Comparison of ENCODE assay signal across 10 cellular contexts in genomic region chr5:143065185-143065584, GRCh38.
DNase-seq lines count a peak whose midpoint lies in the region; ATAC-seq and TF ChIP-seq lines count a peak whose summit lies in the region.
"Had no signal": no experiment of that assay in that cellular context is flagged by ENCODE, and none has a peak within 500 bp of the region (broad histone marks: within the 10 kb centered on the region; RNA-seq: fewer than 3 reads in every experiment).

No MANE protein-coding gene starts in this region.

- H3K4me1 Mint-ChIP-seq in HFFc6 (ENCODE audit: low read depth) (peaks cover 81% of the 10 kb centered on the region), nephron (peaks cover 86% of the 10 kb centered on the region)
- H3K4me1 Mint-ChIP-seq in dendritic cell treated with granulocyte-macrophage colony-stimulating factor and Interleukin-4, amounts not matched to agents 40 ng/mL and 50 ng/mL, for 4 days (ENCODE audit: low read depth) = peaks cover 80% of the 10 kb centered on the region

- CTCF ChIA-PET in A673 (lab: Charles Lee) = no interaction called here

- no peaks in the 10 kb centered on the region for H3K79me2 ChIP-seq in trophoblast cell (ENCODE audit: control insufficient read depth, insufficient read depth, low read length, poor library complexity)

- no peak overlapping the region for H2BK12ac ChIP-seq in trophoblast cell (ENCODE audit: low read length)

- H3K79me1 ChIP-seq in trophoblast cell (ENCODE audit: low read length) = no peaks in the 10 kb centered on the region

- no TSS peak for BruUV-seq in A673 (replicated peaks; lab: Mats Ljungman, UMichigan)

- H3K27ac ChIP-seq in A673 (ENCODE audit: low read depth, low read length, poor library complexity, severe bottlenecking) (peak overlapping the region; percentile 77), trophoblast cell (ENCODE audit: low read depth, low read length) (no peak overlapping the region)

- H3K4ac ChIP-seq in trophoblast cell (ENCODE audit: low read depth, low read length) = no peak overlapping the region

- POLR2A ChIA-PET in A673 (lab: Charles Lee; ENCODE audit: low non-redundant PET) = no interaction called here

- H3K4me3 Mint-ChIP-seq in HFFc6 (no peak overlapping the region; the same call in 1 of the 2 replicates), nephron (peak overlapping the region in 1 of 3 experiments; percentile 18)
- H3K4me3 Mint-ChIP-seq in dendritic cell treated with granulocyte-macrophage colony-stimulating factor and Interleukin-4, amounts not matched to agents 40 ng/mL and 50 ng/mL, for 4 days = peak overlapping the region; percentile 30
- H3K4me3 Mint-ChIP-seq: naive thymus-derived CD8-positive, alpha-beta T cell had no signal

- intact Hi-C loops in A673 (cut with micrococcal nuclease; ENCODE audit: unreplicated experiment) = no loop called here
- intact Hi-C loops in dendritic cell treated with granulocyte-macrophage colony-stimulating factor and Interleukin-4, amounts not matched to agents 40 ng/mL and 50 ng/mL, for 4 days (cut with micrococcal nuclease) = loop anchor here (2.0 to 5.0 kb wide), 2 partner anchors 52 to 62 kb away; no protein-coding TSS in a partner anchor

- H4K91ac ChIP-seq in trophoblast cell (ENCODE audit: low read depth, low read length) = no peak overlapping the region

- no peak overlapping the region for H3K18ac ChIP-seq in trophoblast cell (ENCODE audit: low read length)

- H3K27ac Mint-ChIP-seq in HFFc6 = peak overlapping the region; percentile 33
- H3K27ac Mint-ChIP-seq in dendritic cell treated with granulocyte-macrophage colony-stimulating factor and Interleukin-4, amounts not matched to agents 40 ng/mL and 50 ng/mL, for 4 days = peak overlapping the region; percentile 92
- peak overlapping the region; percentile 60 to 89 (median 62) for H3K27ac Mint-ChIP-seq in nephron
- H3K27ac Mint-ChIP-seq: naive thymus-derived CD8-positive, alpha-beta T cell had no signal

- no peak overlapping the region for H3K4me3 ChIP-seq in A673 (ENCODE audit: low read depth, low read length, poor library complexity, severe bottlenecking)
- H3K4me3 ChIP-seq in trophoblast cell (ENCODE audit: low read depth, low read length) = no peak overlapping the region

- H3K27me3 ChIP-seq in A673 (replicated peaks; ENCODE audit: insufficient read depth, low read depth, low read length, poor library complexity) (no peaks in the 10 kb centered on the region), trophoblast cell (ENCODE audit: insufficient read depth, low read length) (no peaks in the 10 kb centered on the region)

- no peak overlapping the region for H3K14ac ChIP-seq in trophoblast cell (ENCODE audit: low read length)

- H2AK5ac ChIP-seq in trophoblast cell (ENCODE audit: low read length) = no peak overlapping the region

- no peak overlapping the region for H2BK5ac ChIP-seq in trophoblast cell (ENCODE audit: low read depth, low read length, poor library complexity)

- H3K4me1 ChIP-seq in A673 (ENCODE audit: insufficient read depth, low read length, poor library complexity, severe bottlenecking) (peaks cover 61% of the 10 kb centered on the region), trophoblast cell (ENCODE audit: control insufficient read depth in 1 of 2, insufficient read depth in 2 of 2, low read length in 2 of 2) (no peaks in the 10 kb centered on the region)

- DNase-seq in A673 (ENCODE audit: low spot score) (peak; percentile 56), HFFc6 (no peak), NCI-H1694 (lab: John Stamatoyannopoulos, UW) (no peak), trophoblast cell (no peak)
- DNase-seq in activated CD8-positive, alpha-beta memory T cell treated with anti-CD3 and anti-CD28 coated beads for 24 hours = no peak
- DNase-seq: activated effector memory CD4-positive, alpha-beta T cell treated with anti-CD3 and anti-CD28 coated beads, Interleukin-2, amount 50 U/mL, for 16 hours; naive thymus-derived CD8-positive, alpha-beta T cell had no signal

- no peak overlapping the region for H4K8ac ChIP-seq in trophoblast cell (ENCODE audit: low read depth, low read length)

- TF ChIP-seq CTCF in A673 (conservative IDR thresholded peaks at IDR 0.05; ENCODE audit: low read depth, low read length) (no peak), HFFc6 (IDR thresholded peaks at IDR 0.05) (no peak), nephron (IDR thresholded peaks at IDR 0.05; ENCODE audit: unreplicated experiment in 3 of 3) (no peak)

- H3K27me3 Mint-ChIP-seq in HFFc6 (ENCODE audit: insufficient read depth) = no peaks in the 10 kb centered on the region
- no peaks in the 10 kb centered on the region for H3K27me3 Mint-ChIP-seq in dendritic cell treated with granulocyte-macrophage colony-stimulating factor and Interleukin-4, amounts not matched to agents 40 ng/mL and 50 ng/mL, for 4 days
- no peaks in the 10 kb centered on the region for H3K27me3 Mint-ChIP-seq in nephron (ENCODE audit: low read depth)
- H3K27me3 Mint-ChIP-seq: naive thymus-derived CD8-positive, alpha-beta T cell had no signal

- WGBS in trophoblast cell (ENCODE audit: extremely low coverage, insufficient coverage, insufficient read length) = no CpG with 5 or more reads among the region's 5 CpGs

- no peak overlapping the region for H3K9ac ChIP-seq in trophoblast cell (ENCODE audit: low read length)

- no peak overlapping the region for H4K12ac ChIP-seq in trophoblast cell (ENCODE audit: low read depth, low read length)

- H2BK120ac ChIP-seq in trophoblast cell (ENCODE audit: insufficient read depth, low read length, poor library complexity) = no peak overlapping the region

- no peak for ATAC-seq in GM18498 (IDR thresholded peaks at IDR 0.05; ENCODE audit: unreplicated experiment)
- ATAC-seq: naive thymus-derived CD8-positive, alpha-beta T cell had no signal

- H3K36me3 ChIP-seq in A673 (ENCODE audit: insufficient read depth, low read length, poor library complexity, severe bottlenecking) (no peaks in the 10 kb centered on the region), trophoblast cell (ENCODE audit: control insufficient read depth in 1 of 2, insufficient read depth in 2 of 2, low read length in 2 of 2) (no peaks in the 10 kb centered on the region)

- H2AFZ ChIP-seq in trophoblast cell (ENCODE audit: insufficient read depth, low read length, poor library complexity) = no peak overlapping the region

- H3K4me2 ChIP-seq in trophoblast cell (ENCODE audit: low read length) = no peak overlapping the region

- H3K9me3 ChIP-seq in A673 (ENCODE audit: low read depth, low read length, poor library complexity, severe bottlenecking) (no peaks in the 10 kb centered on the region), trophoblast cell (ENCODE audit: insufficient read depth, low read depth, low read length) (no peaks in the 10 kb centered on the region)

- H3K23ac ChIP-seq in trophoblast cell (ENCODE audit: low read length) = no peak overlapping the region

- no peaks in the 10 kb centered on the region for H3K9me3 Mint-ChIP-seq in HFFc6
- H3K9me3 Mint-ChIP-seq in dendritic cell treated with granulocyte-macrophage colony-stimulating factor and Interleukin-4, amounts not matched to agents 40 ng/mL and 50 ng/mL, for 4 days = no peaks in the 10 kb centered on the region
- peaks cover under 1% of the 10 kb centered on the region for H3K9me3 Mint-ChIP-seq in nephron

- H3K36me3 Mint-ChIP-seq in HFFc6 (ENCODE audit: low read depth) = no peaks in the 10 kb centered on the region; the same call in 1 of the 2 replicates
- peaks cover 68% of the 10 kb centered on the region for H3K36me3 Mint-ChIP-seq in dendritic cell treated with granulocyte-macrophage colony-stimulating factor and Interleukin-4, amounts not matched to agents 40 ng/mL and 50 ng/mL, for 4 days (ENCODE audit: low read depth)
- H3K36me3 Mint-ChIP-seq in nephron (ENCODE audit: low read depth) = peaks cover 2% of the 10 kb centered on the region

Comparison
In these comparisons a context has a peak if more than half of its experiments do, and no peak if none do; other contexts are left out.
1. H3K27ac Mint-ChIP-seq: peak in every context shown above with its lines; median percentile 92 in dendritic cell treated with granulocyte-macrophage colony-stimulating factor and Interleukin-4, amounts not matched to agents 40 ng/mL and 50 ng/mL, for 4 days; 62 in nephron; 33 in HFFc6.